ENCODE assay signal across 21 cellular contexts in the genomic region with DNA sequence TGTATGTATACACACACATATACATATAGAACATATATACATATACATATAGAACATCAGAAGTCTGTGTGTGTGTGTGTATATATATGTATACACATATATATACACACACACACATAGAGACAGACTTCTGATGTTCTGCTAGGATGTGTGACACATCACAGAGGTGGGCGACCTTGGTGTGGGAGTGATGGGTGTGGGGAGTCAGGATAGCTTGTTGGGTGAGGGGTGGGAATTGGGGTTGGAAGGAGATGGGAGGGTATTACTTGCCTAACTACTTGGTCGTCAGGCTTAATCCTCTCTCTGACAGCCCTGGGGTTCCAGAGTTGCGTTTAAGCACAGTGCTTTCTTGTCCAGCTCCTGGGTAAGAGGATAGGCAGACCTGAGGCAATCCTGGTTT.
"Had no signal": no experiment of that assay in that cellular context is flagged by ENCODE, and none has a peak within 500 bp of the region (broad histone marks: within the 10 kb centered on the region; RNA-seq: fewer than 3 reads in every experiment).

No MANE protein-coding gene starts in this region.

- H3K27ac Mint-ChIP-seq: dendritic cell treated with granulocyte-macrophage colony-stimulating factor and Interleukin-4, amounts not matched to agents 40 ng/mL and 50 ng/mL, for 4 days; endodermal cell; natural killer cell; stimulated activated naive B cell treated with anti-CD40 and anti-IgM and Interleukin-4, amounts not matched to agents 10 μg/mL and 1 μg/mL and 100 μg/mL, for 72 hours; stimulated activated naive CD8-positive, alpha-beta T cell treated with anti-CD3 and anti-CD28 coated beads, Interleukin-15, Interleukin-2, amounts not matched to agents 100 ng/mL and 50 ng/mL, for 24 hours had no signal

- DNase-seq: colonic mucosa; effector CD8-positive, alpha-beta T cell; endodermal cell; foreskin keratinocyte; glutamatergic neuron; heart right ventricle; hippocampal formation; kidney glomerular epithelial cell; left ventricle myocardium superior; lower lobe of right lung; natural killer cell; pancreas; right lobe of liver; small intestine; stimulated activated CD4-positive, alpha-beta T cell treated with anti-CD3 and anti-CD28 coated beads, Interleukin-15, amount 100 ng/mL, for 24 hours; stimulated activated CD4-positive, alpha-beta T cell treated with anti-CD3 and anti-CD28 coated beads, Interleukin-2, amount 100 ng/mL, for 48 hours; stimulated activated naive B cell treated with anti-CD40 and anti-IgM and Interleukin-4, amounts not matched to agents 10 μg/mL and 1 μg/mL and 100 μg/mL, for 72 hours had no signal

- ATAC-seq: foreskin keratinocyte; gastroesophageal sphincter; left ventricle myocardium superior; lower lobe of right lung; natural killer cell; pancreas; stimulated activated naive B cell treated with anti-CD40 and anti-IgM and Interleukin-4, amounts not matched to agents 10 μg/mL and 1 μg/mL and 100 μg/mL, for 72 hours had no signal

- H3K36me3 Mint-ChIP-seq: natural killer cell; stimulated activated naive B cell treated with anti-CD40 and anti-IgM and Interleukin-4, amounts not matched to agents 10 μg/mL and 1 μg/mL and 100 μg/mL, for 72 hours had no signal

- H3K4me1 Mint-ChIP-seq: natural killer cell had no signal

- H3K4me3 Mint-ChIP-seq: dendritic cell treated with granulocyte-macrophage colony-stimulating factor and Interleukin-4, amounts not matched to agents 40 ng/mL and 50 ng/mL, for 4 days; endodermal cell; natural killer cell; neural crest cell; stimulated activated naive B cell treated with anti-CD40 and anti-IgM and Interleukin-4, amounts not matched to agents 10 μg/mL and 1 μg/mL and 100 μg/mL, for 72 hours; stimulated activated naive CD8-positive, alpha-beta T cell treated with anti-CD3 and anti-CD28 coated beads, Interleukin-15, Interleukin-2, amounts not matched to agents 100 ng/mL and 50 ng/mL, for 24 hours had no signal

- H3K9me3 Mint-ChIP-seq: dendritic cell treated with granulocyte-macrophage colony-stimulating factor and Interleukin-4, amounts not matched to agents 40 ng/mL and 50 ng/mL, for 4 days; natural killer cell; neural crest cell; stimulated activated naive B cell treated with anti-CD40 and anti-IgM and Interleukin-4, amounts not matched to agents 10 μg/mL and 1 μg/mL and 100 μg/mL, for 72 hours; stimulated activated naive CD8-positive, alpha-beta T cell treated with anti-CD3 and anti-CD28 coated beads, Interleukin-15, Interleukin-2, amounts not matched to agents 100 ng/mL and 50 ng/mL, for 24 hours had no signal
